In the genomic region with DNA sequence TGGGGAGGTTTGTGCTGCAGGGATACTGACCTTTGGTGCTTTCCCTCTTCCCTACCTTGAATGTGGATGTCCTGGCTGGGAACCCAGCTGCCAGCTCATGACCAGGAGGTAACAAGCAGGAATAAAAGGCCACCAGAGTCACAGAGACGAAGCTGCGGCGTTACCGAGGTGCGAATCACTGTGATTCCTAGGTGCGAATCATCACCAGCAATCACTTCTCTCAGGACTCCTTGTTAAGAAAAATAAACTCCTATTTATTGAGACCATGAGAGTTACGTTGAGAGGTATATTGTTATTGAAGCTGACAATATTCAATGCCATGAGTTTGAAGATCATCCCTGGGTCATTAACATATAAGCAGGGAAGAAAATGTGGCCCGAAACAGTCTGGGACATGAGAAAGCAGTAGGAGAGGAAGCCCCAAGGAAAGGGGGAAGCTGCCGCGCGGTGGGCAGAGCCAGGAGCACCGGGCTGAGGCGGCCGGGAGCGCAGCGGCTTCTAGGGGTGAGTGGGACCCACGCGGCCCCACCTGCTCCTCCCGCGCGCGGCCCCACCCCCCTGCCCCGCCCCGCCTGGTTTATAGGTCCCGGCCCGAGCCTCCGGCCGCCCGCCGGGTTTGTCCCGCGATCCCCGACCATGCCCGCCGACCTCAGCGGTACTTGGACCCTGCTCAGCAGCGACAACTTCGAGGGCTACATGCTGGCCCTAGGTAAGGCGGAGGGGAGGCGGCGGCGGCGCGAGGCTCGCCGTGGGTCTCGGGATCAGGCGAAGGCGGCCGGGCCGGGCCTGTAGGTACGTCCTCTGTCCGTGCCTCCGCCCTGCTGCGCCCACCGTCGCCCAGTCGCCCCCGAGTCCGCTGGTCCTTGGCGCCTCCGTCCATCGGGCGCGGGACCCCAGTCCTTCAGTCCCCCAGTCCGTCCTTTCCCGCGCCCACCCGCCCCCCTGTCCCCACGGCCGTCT, we compare ENCODE assay signal across 1 cellular context.
TF ChIP-seq lines count a peak whose summit lies in the region.

A gene (plus strand): TSS at position 605 of the 959 bp plus-strand sequence. CDS start 31 bp downstream, at position 636.

TF ChIP-seq in GM12878, 131 proteins besides CTCF, POLR2A, EP300 and RAD21:
- TF ChIP-seq, protein P1, sequence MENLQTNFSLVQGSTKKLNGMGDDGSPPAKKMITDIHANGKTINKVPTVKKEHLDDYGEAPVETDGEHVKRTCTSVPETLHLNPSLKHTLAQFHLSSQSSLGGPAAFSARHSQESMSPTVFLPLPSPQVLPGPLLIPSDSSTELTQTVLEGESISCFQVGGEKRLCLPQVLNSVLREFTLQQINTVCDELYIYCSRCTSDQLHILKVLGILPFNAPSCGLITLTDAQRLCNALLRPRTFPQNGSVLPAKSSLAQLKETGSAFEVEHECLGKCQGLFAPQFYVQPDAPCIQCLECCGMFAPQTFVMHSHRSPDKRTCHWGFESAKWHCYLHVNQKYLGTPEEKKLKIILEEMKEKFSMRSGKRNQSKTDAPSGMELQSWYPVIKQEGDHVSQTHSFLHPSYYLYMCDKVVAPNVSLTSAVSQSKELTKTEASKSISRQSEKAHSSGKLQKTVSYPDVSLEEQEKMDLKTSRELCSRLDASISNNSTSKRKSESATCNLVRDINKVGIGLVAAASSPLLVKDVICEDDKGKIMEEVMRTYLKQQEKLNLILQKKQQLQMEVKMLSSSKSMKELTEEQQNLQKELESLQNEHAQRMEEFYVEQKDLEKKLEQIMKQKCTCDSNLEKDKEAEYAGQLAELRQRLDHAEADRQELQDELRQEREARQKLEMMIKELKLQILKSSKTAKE (IDR thresholded peaks at IDR 0.05; ENCODE audit: low read depth, poor library complexity, severe bottlenecking) = no peak
- TF ChIP-seq, protein P2, sequence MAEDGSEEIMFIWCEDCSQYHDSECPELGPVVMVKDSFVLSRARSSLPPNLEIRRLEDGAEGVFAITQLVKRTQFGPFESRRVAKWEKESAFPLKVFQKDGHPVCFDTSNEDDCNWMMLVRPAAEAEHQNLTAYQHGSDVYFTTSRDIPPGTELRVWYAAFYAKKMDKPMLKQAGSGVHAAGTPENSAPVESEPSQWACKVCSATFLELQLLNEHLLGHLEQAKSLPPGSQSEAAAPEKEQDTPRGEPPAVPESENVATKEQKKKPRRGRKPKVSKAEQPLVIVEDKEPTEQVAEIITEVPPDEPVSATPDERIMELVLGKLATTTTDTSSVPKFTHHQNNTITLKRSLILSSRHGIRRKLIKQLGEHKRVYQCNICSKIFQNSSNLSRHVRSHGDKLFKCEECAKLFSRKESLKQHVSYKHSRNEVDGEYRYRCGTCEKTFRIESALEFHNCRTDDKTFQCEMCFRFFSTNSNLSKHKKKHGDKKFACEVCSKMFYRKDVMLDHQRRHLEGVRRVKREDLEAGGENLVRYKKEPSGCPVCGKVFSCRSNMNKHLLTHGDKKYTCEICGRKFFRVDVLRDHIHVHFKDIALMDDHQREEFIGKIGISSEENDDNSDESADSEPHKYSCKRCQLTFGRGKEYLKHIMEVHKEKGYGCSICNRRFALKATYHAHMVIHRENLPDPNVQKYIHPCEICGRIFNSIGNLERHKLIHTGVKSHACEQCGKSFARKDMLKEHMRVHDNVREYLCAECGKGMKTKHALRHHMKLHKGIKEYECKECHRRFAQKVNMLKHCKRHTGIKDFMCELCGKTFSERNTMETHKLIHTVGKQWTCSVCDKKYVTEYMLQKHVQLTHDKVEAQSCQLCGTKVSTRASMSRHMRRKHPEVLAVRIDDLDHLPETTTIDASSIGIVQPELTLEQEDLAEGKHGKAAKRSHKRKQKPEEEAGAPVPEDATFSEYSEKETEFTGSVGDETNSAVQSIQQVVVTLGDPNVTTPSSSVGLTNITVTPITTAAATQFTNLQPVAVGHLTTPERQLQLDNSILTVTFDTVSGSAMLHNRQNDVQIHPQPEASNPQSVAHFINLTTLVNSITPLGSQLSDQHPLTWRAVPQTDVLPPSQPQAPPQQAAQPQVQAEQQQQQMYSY (CRISPR knock-in tag; IDR thresholded peaks at IDR 0.05) = no peak
- TF ChIP-seq CHD1 (IDR thresholded peaks at IDR 0.05; ENCODE audit: low read depth, low read length) (no peak), MTA3 (IDR thresholded peaks at IDR 0.05; ENCODE audit: borderline replicate concordance, low read length) (no peak), IKZF1 (conservative IDR thresholded peaks at IDR 0.05) (no peak), SIX5 (IDR thresholded peaks at IDR 0.05; ENCODE audit: low read depth, low read length, severe bottlenecking) (no peak), JUND (IDR thresholded peaks at IDR 0.05; ENCODE audit: low read depth, low read length) (no peak), SMAD5 (IDR thresholded peaks at IDR 0.05; ENCODE audit: low read depth) (no peak), RFX5 (IDR thresholded peaks at IDR 0.05; ENCODE audit: low read depth, low read length) (no peak)
- TF ChIP-seq, protein P3, sequence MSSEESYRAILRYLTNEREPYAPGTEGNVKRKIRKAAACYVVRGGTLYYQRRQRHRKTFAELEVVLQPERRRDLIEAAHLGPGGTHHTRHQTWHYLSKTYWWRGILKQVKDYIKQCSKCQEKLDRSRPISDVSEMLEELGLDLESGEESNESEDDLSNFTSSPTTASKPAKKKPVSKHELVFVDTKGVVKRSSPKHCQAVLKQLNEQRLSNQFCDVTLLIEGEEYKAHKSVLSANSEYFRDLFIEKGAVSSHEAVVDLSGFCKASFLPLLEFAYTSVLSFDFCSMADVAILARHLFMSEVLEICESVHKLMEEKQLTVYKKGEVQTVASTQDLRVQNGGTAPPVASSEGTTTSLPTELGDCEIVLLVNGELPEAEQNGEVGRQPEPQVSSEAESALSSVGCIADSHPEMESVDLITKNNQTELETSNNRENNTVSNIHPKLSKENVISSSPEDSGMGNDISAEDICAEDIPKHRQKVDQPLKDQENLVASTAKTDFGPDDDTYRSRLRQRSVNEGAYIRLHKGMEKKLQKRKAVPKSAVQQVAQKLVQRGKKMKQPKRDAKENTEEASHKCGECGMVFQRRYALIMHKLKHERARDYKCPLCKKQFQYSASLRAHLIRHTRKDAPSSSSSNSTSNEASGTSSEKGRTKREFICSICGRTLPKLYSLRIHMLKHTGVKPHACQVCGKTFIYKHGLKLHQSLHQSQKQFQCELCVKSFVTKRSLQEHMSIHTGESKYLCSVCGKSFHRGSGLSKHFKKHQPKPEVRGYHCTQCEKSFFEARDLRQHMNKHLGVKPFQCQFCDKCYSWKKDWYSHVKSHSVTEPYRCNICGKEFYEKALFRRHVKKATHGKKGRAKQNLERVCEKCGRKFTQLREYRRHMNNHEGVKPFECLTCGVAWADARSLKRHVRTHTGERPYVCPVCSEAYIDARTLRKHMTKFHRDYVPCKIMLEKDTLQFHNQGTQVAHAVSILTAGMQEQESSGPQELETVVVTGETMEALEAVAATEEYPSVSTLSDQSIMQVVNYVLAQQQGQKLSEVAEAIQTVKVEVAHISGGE (CRISPR knock-in tag; IDR thresholded peaks at IDR 0.05) = no peak
